15 cellular contexts compared by ENCODE assay signal in genomic region chr12:28936221-28936620, GRCh38.
"Had no signal": no experiment of that assay in that cellular context is flagged by ENCODE, and none has a peak within 500 bp of the region (broad histone marks: within the 10 kb centered on the region; RNA-seq: fewer than 3 reads in every experiment).

No MANE protein-coding gene starts in this region.

- DNase-seq: activated CD4-positive, CD25-positive, alpha-beta regulatory T cell; activated effector memory CD4-positive, alpha-beta T cell treated with Interleukin-2 at 50 U/mL for 16 hours; activated naive CD4-positive, alpha-beta T cell treated with anti-CD3 and anti-CD28 coated beads, Interleukin-2, amount 50 U/mL, for 16 hours; activated T-cell treated with anti-CD3 and anti-CD28 coated beads, Interleukin-2, amount 50 U/mL, for 1 hour; glutamatergic neuron; nephron progenitor cell; occipital lobe; stimulated activated naive CD8-positive, alpha-beta T cell treated with anti-CD3 and anti-CD28 coated beads, Interleukin-15, Interleukin-2, amounts not matched to agents 100 U/mL and 50 U/mL, for 24 hours; T-helper 17 cell had no signal

- H3K27me3 Mint-ChIP-seq: progenitor cell of endocrine pancreas, type B pancreatic cell had no signal

- H3K27me3 ChIP-seq: esophagus muscularis mucosa, suprapubic skin had no signal

- H3K9me3 Mint-ChIP-seq: nephron progenitor cell, type B pancreatic cell had no signal

- FAIRE-seq: TTC549 had no signal

- H3K4me3 Mint-ChIP-seq: T-helper 17 cell, type B pancreatic cell had no signal

- H3K27ac Mint-ChIP-seq: progenitor cell of endocrine pancreas, T-helper 17 cell, type B pancreatic cell had no signal

- H3K36me3 ChIP-seq: esophagus muscularis mucosa, suprapubic skin had no signal

- H3K27ac ChIP-seq: coronary artery, esophagus muscularis mucosa, suprapubic skin had no signal

- ATAC-seq: stimulated activated naive CD8-positive, alpha-beta T cell treated with anti-CD3 and anti-CD28 coated beads, Interleukin-15, Interleukin-2, amounts not matched to agents 100 U/mL and 50 U/mL, for 24 hours; T-helper 17 cell had no signal

- H3K36me3 Mint-ChIP-seq: type B pancreatic cell had no signal

- H3K4me3 ChIP-seq: coronary artery, esophagus muscularis mucosa, suprapubic skin had no signal

- H3K9me3 ChIP-seq: esophagus muscularis mucosa, suprapubic skin had no signal
